Comparison of ENCODE assay signal across 20 cellular contexts in genomic region chr3:152157337-152157736, GRCh38.
DNase-seq lines count a peak whose midpoint lies in the region; ATAC-seq, FAIRE-seq and TF ChIP-seq lines count a peak whose summit lies in the region.
"Had no signal": no experiment of that assay in that cellular context is flagged by ENCODE, and none has a peak within 500 bp of the region (broad histone marks: within the 10 kb centered on the region; RNA-seq: fewer than 3 reads in every experiment).

No MANE protein-coding gene starts in this region.

- FAIRE-seq in GM12892 (lab: Jason Lieb, UNC) (peak; percentile 61), GM12878 (lab: Jason Lieb, UNC) (no peak)
- FAIRE-seq: GM12891 had no signal

- DNase-seq in GM12892 (ENCODE audit: insufficient read length) (no peak), HCT116 (ENCODE audit: low read depth, low spot score) (no peak), GM12878 (ENCODE audit: low read depth, low spot score) (no peak), OCI-M2 (lab: John Stamatoyannopoulos, UW; ENCODE audit: unreplicated experiment) (no peak)
- no peak for DNase-seq in effector memory CD8-positive, alpha-beta T cell
- DNase-seq: AML-193; Calu3; CD4-positive, alpha-beta T cell; DMS79; H7; MV-4-11; NCI-H146; NCI-H2107; NCI-H226; NCI-H69 had no signal

- H3K9me3 Mint-ChIP-seq in effector memory CD8-positive, alpha-beta T cell: no peaks in the 10 kb centered on the region
- H3K9me3 Mint-ChIP-seq: CD4-positive, alpha-beta T cell; IgD-negative memory B cell had no signal

- RAD21 ChIA-PET in HCT116 (lab: Charles Lee; ENCODE audit: low non-redundant PET in 1 of 2, low total read pairs in 2 of 2, uncharacterized antibody in 2 of 2, unreplicated experiment in 2 of 2): no interaction called here
- RAD21 ChIA-PET in GM12878 (lab: Charles Lee; ENCODE audit: unreplicated experiment): interaction anchor here (1.0 kb wide), 1 partner anchor 81 kb away, joined by 3 read pairs; no protein-coding TSS in a partner anchor

- TF ChIP-seq POLR2A in GM12892 (IDR thresholded peaks at IDR 0.05; ENCODE audit: low read depth, low read length): no peak
- no peak for TF ChIP-seq POLR2A in HCT116 (IDR thresholded peaks at IDR 0.05; ENCODE audit: borderline replicate concordance, extremely low read depth, insufficient read depth, insufficient read length)
- no peak for TF ChIP-seq POLR2A in GM12878 (IDR thresholded peaks at IDR 0.05; ENCODE audit: low read depth, low read length)

- no peaks in the 10 kb centered on the region for H4K20me1 ChIP-seq in HCT116 (ENCODE audit: insufficient read depth)
- no peaks in the 10 kb centered on the region for H4K20me1 ChIP-seq in GM12878 (ENCODE audit: control insufficient read depth, insufficient read depth)

- no peaks in the 10 kb centered on the region for H3K27me3 Mint-ChIP-seq in effector memory CD8-positive, alpha-beta T cell
- H3K27me3 Mint-ChIP-seq: CD4-positive, alpha-beta T cell; IgD-negative memory B cell had no signal

- H3K4me3 ChIP-seq in HCT116 (replicated peaks in 1 of 2; ENCODE audit: low read depth in 1 of 2, low read length in 2 of 2): no peak overlapping the region
- no peak overlapping the region for H3K4me3 ChIP-seq in GM12878
- H3K4me3 ChIP-seq in rectal smooth muscle tissue (ENCODE audit: low read length): no peak overlapping the region

- H3K79me2 ChIP-seq in HCT116 (ENCODE audit: insufficient read depth, low read length) (no peaks in the 10 kb centered on the region), GM12878 (ENCODE audit: control insufficient read depth, insufficient read depth, low read length) (no peaks in the 10 kb centered on the region)

- H3K4me1 ChIP-seq in HCT116 (ENCODE audit: control insufficient read depth in 1 of 2, insufficient read depth in 2 of 2, low read length in 2 of 2) (no peaks in the 10 kb centered on the region), GM12878 (ENCODE audit: control insufficient read depth, insufficient read depth, low read length) (peaks cover 3% of the 10 kb centered on the region; the same call in 1 of the 2 replicates), rectal smooth muscle tissue (ENCODE audit: control insufficient read depth, insufficient read depth, low read length) (peaks cover 13% of the 10 kb centered on the region)

- TF ChIP-seq RAD21 in HCT116 (IDR thresholded peaks at IDR 0.05; ENCODE audit: low read depth) (no peak), GM12878 (IDR thresholded peaks at IDR 0.05; ENCODE audit: insufficient read depth, low read depth, low read length) (no peak)

- H3K36me3 ChIP-seq in HCT116 (ENCODE audit: control insufficient read depth in 1 of 2, insufficient read depth in 2 of 2, low read length in 2 of 2) (no peaks in the 10 kb centered on the region), GM12878 (ENCODE audit: control insufficient read depth in 2 of 2, insufficient read depth in 2 of 2, low read length in 1 of 2) (no peaks in the 10 kb centered on the region), rectal smooth muscle tissue (ENCODE audit: control insufficient read depth, insufficient read depth, low read length) (no peaks in the 10 kb centered on the region)

- H3K4me3 Mint-ChIP-seq in effector memory CD8-positive, alpha-beta T cell: no peak overlapping the region
- H3K4me3 Mint-ChIP-seq: CD4-positive, alpha-beta T cell; IgD-negative memory B cell had no signal

- H3K9me3 ChIP-seq in HCT116 (ENCODE audit: control insufficient read depth in 1 of 2, insufficient read depth in 1 of 2, low read depth in 1 of 2, low read length in 2 of 2) (no peaks in the 10 kb centered on the region), GM12878 (replicated peaks; ENCODE audit: control insufficient read depth, insufficient read depth, low read length) (no peaks in the 10 kb centered on the region; the same call in 2 of the 3 replicates)

- H3K36me3 Mint-ChIP-seq in effector memory CD8-positive, alpha-beta T cell (ENCODE audit: insufficient read depth): no peaks in the 10 kb centered on the region
- H3K36me3 Mint-ChIP-seq: IgD-negative memory B cell had no signal

- in situ Hi-C loops in GM12878 (cut with MboI): no loop called here

- H3K9me2 ChIP-seq in HCT116 (ENCODE audit: insufficient read depth): no peaks in the 10 kb centered on the region

- POLR2A ChIA-PET in HCT116 (lab: Charles Lee): no interaction called here
- POLR2A ChIA-PET in GM12878 (lab: Charles Lee): no interaction called here

- TF ChIP-seq CTCF in HCT116 (IDR thresholded peaks at IDR 0.05 in 2 of 3, conservative IDR thresholded peaks at IDR 0.05 in 1 of 3; ENCODE audit: borderline replicate concordance in 1 of 3, insufficient read depth in 1 of 3, low read depth in 2 of 3, low read length in 2 of 3) (no peak), GM12878 (IDR thresholded peaks at IDR 0.05 in 2 of 3, conservative IDR thresholded peaks at IDR 0.05 in 1 of 3; ENCODE audit: control insufficient read depth in 2 of 3, extremely low read depth in 1 of 3, insufficient read depth in 1 of 3, low read depth in 3 of 3, low read length in 3 of 3) (no peak)

- no peaks in the 10 kb centered on the region for H3K4me1 Mint-ChIP-seq in effector memory CD8-positive, alpha-beta T cell (ENCODE audit: low read depth in 2 of 2)

- CTCF ChIA-PET in HCT116 (lab: Charles Lee) (no interaction called here), GM12878 (lab: Yijun Ruan, JAX) (interaction anchor here (0.6 to 1.6 kb wide), 3 partner anchors 85 to 314 kb away, joined by 3 to 4 read pairs (median 4); no protein-coding TSS in a partner anchor)

- no peak overlapping the region for H3K27ac Mint-ChIP-seq in effector memory CD8-positive, alpha-beta T cell
- H3K27ac Mint-ChIP-seq: CD4-positive, alpha-beta T cell; IgD-negative memory B cell had no signal

- BruUV-seq in HCT116 (replicated peaks; lab: Mats Ljungman, UMichigan): no TSS peak
- no TSS peak for BruUV-seq in GM12878 (replicated peaks; lab: Mats Ljungman, UMichigan)

- SMC1A ChIA-PET in GM12878 (lab: Charles Lee; ENCODE audit: uncharacterized antibody, unreplicated experiment): interaction anchor here (0.7 to 1.9 kb wide), 3 partner anchors 9 to 314 kb away, joined by 3 to 4 read pairs (median 4); no protein-coding TSS in a partner anchor

- H3K9ac ChIP-seq in HCT116 (ENCODE audit: low read length) (no peak overlapping the region), GM12878 (ENCODE audit: control insufficient read depth, insufficient read depth, low read length) (no peak overlapping the region), rectal smooth muscle tissue (ENCODE audit: low read length) (no peak overlapping the region)

- intact Hi-C loops in HCT116 (cut with micrococcal nuclease) (no loop called here), GM12878 (cut with micrococcal nuclease; ENCODE audit: unreplicated experiment) (no loop called here)

- H3K27ac ChIP-seq in HCT116 (ENCODE audit: low read depth, low read length): no peak overlapping the region
- no peak overlapping the region for H3K27ac ChIP-seq in GM12878 (ENCODE audit: control insufficient read depth, insufficient read depth)
- peak overlapping the region; percentile 41 for H3K27ac ChIP-seq in rectal smooth muscle tissue (ENCODE audit: low read depth, low read length)

- peak overlapping the region; percentile 86 for H2AFZ ChIP-seq in HCT116 (ENCODE audit: low read depth, low read length, poor library complexity, severe bottlenecking)
- H2AFZ ChIP-seq in GM12878 (ENCODE audit: control insufficient read depth, low read depth, low read length): no peak overlapping the region

- H3K27me3 ChIP-seq in HCT116 (ENCODE audit: insufficient read depth, low read length) (no peaks in the 10 kb centered on the region), GM12878 (replicated peaks in 1 of 2; ENCODE audit: control insufficient read depth in 2 of 2, insufficient read depth in 2 of 2, low read length in 1 of 2) (no peaks in the 10 kb centered on the region), rectal smooth muscle tissue (ENCODE audit: control insufficient read depth, insufficient read depth, low read length) (no peaks in the 10 kb centered on the region)

- ATAC-seq in HCT116: no peak
- ATAC-seq in GM12878: peak; percentile 18; the same call in 1 of the 3 replicates
- ATAC-seq in effector memory CD8-positive, alpha-beta T cell (replicated peaks): no peak
- ATAC-seq in HG03571 (IDR thresholded peaks at IDR 0.05; ENCODE audit: unreplicated experiment): no peak
- no peak for ATAC-seq in HG03378 (IDR thresholded peaks at IDR 0.05; ENCODE audit: unreplicated experiment)

- no peak overlapping the region for H3K4me2 ChIP-seq in HCT116 (ENCODE audit: low read length)
- no peak overlapping the region for H3K4me2 ChIP-seq in GM12878 (ENCODE audit: control insufficient read depth, insufficient read depth)

- no peak for TF ChIP-seq EP300 in GM12878 (IDR thresholded peaks at IDR 0.05; ENCODE audit: borderline replicate concordance in 1 of 2, control insufficient read depth in 1 of 2, low read depth in 2 of 2, low read length in 2 of 2)

TF ChIP-seq in HCT116, 20 proteins besides CTCF, POLR2A, EP300 and RAD21:
- no peak for TF ChIP-seq TCF7L2 (IDR thresholded peaks at IDR 0.05; ENCODE audit: borderline replicate concordance, extremely low read depth, insufficient read depth, insufficient read length)
- no peak for TF ChIP-seq JUND (IDR thresholded peaks at IDR 0.05)
- TF ChIP-seq ATF3 (IDR thresholded peaks at IDR 0.05): no peak

TF ChIP-seq in GM12878, 131 proteins besides CTCF, POLR2A, EP300 and RAD21 (continues in another document):
- TF ChIP-seq WRNIP1 (IDR thresholded peaks at IDR 0.05; ENCODE audit: borderline replicate concordance, low read depth, low read length): no peak
- TF ChIP-seq FOS (IDR thresholded peaks at IDR 0.05; ENCODE audit: borderline replicate concordance, extremely low read depth, insufficient read length): no peak
- TF ChIP-seq KAT2A (conservative IDR thresholded peaks at IDR 0.05; ENCODE audit: control insufficient read depth, low read depth, low read length): no peak
- no peak for TF ChIP-seq EZH2 (IDR thresholded peaks at IDR 0.05; ENCODE audit: borderline replicate concordance, control insufficient read depth, low read depth, low read length)
- TF ChIP-seq ZNF622 (IDR thresholded peaks at IDR 0.05): no peak
